Comparison of ENCODE assay signal across 34 cellular contexts in the genomic region with DNA sequence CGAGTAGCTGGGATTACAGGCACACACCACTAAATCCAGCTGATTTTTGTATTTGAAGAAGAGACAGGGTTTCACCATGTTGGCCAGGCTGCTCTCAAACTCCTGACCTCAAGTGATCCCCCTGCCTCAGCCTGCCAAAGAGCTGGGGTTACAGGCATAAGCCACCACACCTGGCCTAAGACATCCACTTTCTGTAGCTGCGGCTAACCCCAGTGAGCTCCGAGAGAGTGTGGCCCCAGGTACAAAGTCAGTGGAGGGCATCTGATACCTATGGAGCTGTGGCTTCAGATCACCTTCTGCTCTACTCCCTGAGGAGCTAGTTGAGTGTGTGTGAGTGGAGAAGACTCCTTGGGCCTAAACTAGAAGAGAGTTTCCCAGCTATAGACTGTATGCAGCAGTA.
"Had no signal": no experiment of that assay in that cellular context is flagged by ENCODE, and none has a peak within 500 bp of the region (broad histone marks: within the 10 kb centered on the region; RNA-seq: fewer than 3 reads in every experiment).

No MANE protein-coding gene starts in this region.

- H3K4me2 ChIP-seq: KMS-11 had no signal

- H3K36me3 ChIP-seq: MG63 had no signal

- H3K9ac ChIP-seq: KMS-11 had no signal

- H3K27me3 ChIP-seq: MG63 had no signal

- H3K4me3 ChIP-seq: MG63 had no signal

- H3K27ac ChIP-seq: KMS-11 had no signal

- DNase-seq: Kasumi-1, KG1, MG63, MM.1S, MV-4-11, NCI-H1048, NCI-H1092, NCI-H1092 treated with DMSO at 0.1 percent for 48 hours, NCI-H1105, NCI-H1105 treated with DMSO at 0.1 percent for 48 hours, NCI-H1417, NCI-H1417 treated with DMSO at 0.1 percent for 48 hours, NCI-H1436, NCI-H1436 treated with DMSO at 0.1 percent for 48 hours, NCI-H146, NCI-H1694, NCI-H1694 treated with DMSO at 0.1 percent for 48 hours, NCI-H187, NCI-H187 treated with DMSO at 0.1 percent for 48 hours, NCI-H1930, NCI-H2029, NCI-H2029 treated with DMSO at 0.1 percent for 48 hours, NCI-H2081, NCI-H2081 treated with DMSO at 0.1 percent for 48 hours, NCI-H2107, NCI-H2171, NCI-H2171 treated with DMSO at 0.1 percent for 48 hours, NCI-H2227 treated with DMSO at 0.1 percent for 48 hours, NCI-H226, NCI-H345, NCI-H446, NCI-H446 treated with DMSO at 0.1 percent for 48 hours, NCI-H510A had no signal
